ENCODE assay signal across 8 cellular contexts in the genomic region with DNA sequence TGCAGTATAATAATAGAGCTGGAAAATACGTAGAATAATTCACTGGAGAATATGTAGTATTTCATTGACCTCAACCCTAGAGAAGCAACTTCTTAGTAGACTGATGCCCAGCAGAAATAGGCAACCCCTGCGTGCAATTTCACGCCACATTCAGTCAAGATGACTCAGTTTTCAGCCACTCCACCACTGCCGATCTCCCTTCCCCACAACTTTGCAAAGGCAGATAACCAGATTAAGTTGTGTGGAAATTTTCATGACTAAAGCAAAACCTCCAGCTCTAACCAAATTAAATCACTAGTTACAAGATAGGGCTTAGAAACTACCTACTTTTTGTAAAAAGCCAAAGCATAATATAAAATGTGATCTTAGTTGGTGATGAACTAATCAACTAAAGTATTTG.
DNase-seq lines count a peak whose midpoint lies in the region; ATAC-seq, FAIRE-seq and TF ChIP-seq lines count a peak whose summit lies in the region.

No MANE protein-coding gene starts in this region.

- no peak overlapping the region for H3K27ac Mint-ChIP-seq in neural progenitor cell

- no peak overlapping the region for H3K27ac ChIP-seq in neural progenitor cell

- TF ChIP-seq CTCF in neural progenitor cell (IDR thresholded peaks at IDR 0.05), result no peak

- no peaks in the 10 kb centered on the region for H3F3A ChIP-seq in neural progenitor cell (ENCODE audit: low read depth)

- H3K27me3 Mint-ChIP-seq in neural progenitor cell (ENCODE audit: insufficient read depth, low read depth), result no peaks in the 10 kb centered on the region

- ATAC-seq in GM18505 (IDR thresholded peaks at IDR 0.05; ENCODE audit: unreplicated experiment), result no peak
- ATAC-seq in GM18519 (IDR thresholded peaks at IDR 0.05; ENCODE audit: low FRiP score, unreplicated experiment), result no peak

- no peaks in the 10 kb centered on the region for H3K27me3 ChIP-seq in neural progenitor cell

- H4K20me1 ChIP-seq in neural progenitor cell (ENCODE audit: low read depth), result no peaks in the 10 kb centered on the region

- in situ Hi-C loops in KBM-7 (cut with MboI; ENCODE audit: low pct_unique_long_range_greater_than_20kb, low sequenced_read_pairs), result no loop called here

- no peaks in the 10 kb centered on the region for H3K79me2 ChIP-seq in neural progenitor cell (ENCODE audit: low read depth)

- peaks cover 3% of the 10 kb centered on the region for H3K4me1 Mint-ChIP-seq in neural progenitor cell

- no peak overlapping the region for H3K4me3 ChIP-seq in neural progenitor cell

- no peak overlapping the region for H2AFZ ChIP-seq in neural progenitor cell (replicated peaks)

- peaks cover 9% of the 10 kb centered on the region for H3K36me3 Mint-ChIP-seq in neural progenitor cell

- no peak overlapping the region for H3K9ac ChIP-seq in neural progenitor cell

- H3K4me3 Mint-ChIP-seq in neural progenitor cell, result no peak overlapping the region

- no peak overlapping the region for H3K4me2 ChIP-seq in neural progenitor cell

- no peaks in the 10 kb centered on the region for H3K9me3 Mint-ChIP-seq in neural progenitor cell

- FAIRE-seq in GM18507 (lab: Jason Lieb, UNC) (peak; percentile 44), HTR-8/SVneo (lab: Jason Lieb, UNC) (no peak)

- H3K36me3 ChIP-seq in neural progenitor cell, result no peaks in the 10 kb centered on the region

- DNase-seq in GM18507 (ENCODE audit: extremely low spot score, insufficient read length, low read depth), result no peak
- DNase-seq in KBM-7, result peak; percentile 30
- DNase-seq in activated CD8-positive, alpha-beta memory T cell treated with anti-CD3 and anti-CD28 coated beads, Interleukin-2, amount 50 U/mL, for 48 hours, result peak; percentile 76
- peak; percentile 90 for DNase-seq in iris pigment epithelial cell (ENCODE audit: low read depth)
- no peak for DNase-seq in neural progenitor cell (ENCODE audit: low spot score)
- no peak for DNase-seq in HTR-8/SVneo (ENCODE audit: insufficient read length, low spot score)

- H3K4me1 ChIP-seq in neural progenitor cell, result no peaks in the 10 kb centered on the region

- H3K9me3 ChIP-seq in neural progenitor cell (ENCODE audit: low read depth), result no peaks in the 10 kb centered on the region

- no peak for TF ChIP-seq POLR2A in GM18505 (IDR thresholded peaks at IDR 0.05; ENCODE audit: borderline replicate concordance, extremely low read depth, insufficient read depth, insufficient read length)

Comparison
In these comparisons a context has a peak if more than half of its experiments do, and no peak if none do; other contexts are left out.
1. DNase-seq: peak in KBM-7 (single experiment), activated CD8-positive, alpha-beta memory T cell treated with anti-CD3 and anti-CD28 coated beads, Interleukin-2, amount 50 U/mL, for 48 hours (single experiment) and iris pigment epithelial cell (single experiment); none in GM18507 (single experiment), neural progenitor cell (single experiment) and HTR-8/SVneo (single experiment).